1 cellular context compared by ENCODE assay signal in the genomic region with DNA sequence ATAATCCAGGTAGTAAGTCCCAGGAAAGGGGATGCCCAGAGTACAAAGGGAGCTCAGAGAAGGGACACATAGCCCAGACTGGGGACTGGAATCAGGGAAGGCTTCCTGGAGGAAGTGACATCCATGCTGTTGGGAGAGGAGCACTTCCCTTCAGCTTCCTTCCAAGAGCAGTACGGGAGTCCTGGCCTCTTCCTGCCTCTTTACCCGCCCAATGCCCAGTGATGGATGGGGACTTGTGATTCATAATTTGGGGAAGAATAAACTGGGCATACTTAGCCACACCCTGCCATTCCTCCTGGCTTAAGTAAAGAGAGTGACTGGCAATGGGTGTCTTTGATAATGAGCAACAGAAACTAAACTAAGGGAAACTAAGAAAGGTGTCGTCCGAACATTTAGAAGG.
TF ChIP-seq lines count a peak whose summit lies in the region.

No MANE protein-coding gene starts in this region.

TF ChIP-seq in endothelial cell of umbilical vein, 7 proteins besides CTCF, POLR2A, EP300 and RAD21:
- peak; percentile 12 for TF ChIP-seq POLR2AphosphoS5 (IDR thresholded peaks at IDR 0.05; ENCODE audit: insufficient read depth, low read depth, low read length)
- TF ChIP-seq, protein P1, sequence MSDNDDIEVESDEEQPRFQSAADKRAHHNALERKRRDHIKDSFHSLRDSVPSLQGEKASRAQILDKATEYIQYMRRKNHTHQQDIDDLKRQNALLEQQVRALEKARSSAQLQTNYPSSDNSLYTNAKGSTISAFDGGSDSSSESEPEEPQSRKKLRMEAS (IDR thresholded peaks at IDR 0.05; ENCODE audit: insufficient read depth, insufficient read length) = no peak
